In genomic region chrX:52907137-52907536, GRCh38 we compare ENCODE assay signal across 20 cellular contexts. TPM values are rescaled to one million over a fixed set of nuclear protein-coding genes. Genes with fewer than 3 reads are reported as not detected.
"Had no signal": no experiment of that assay in that cellular context is flagged by ENCODE, and none has a peak within 500 bp of the region (broad histone marks: within the 10 kb centered on the region; RNA-seq: fewer than 3 reads in every experiment).

No MANE protein-coding gene starts in this region.

RNA-seq across cellular contexts. Expression of gene XAGE3, which starts 39.3 kb away (rescaled TPM):
- total RNA-seq: activated naive CD4-positive, alpha-beta T cell treated with anti-CD3 and anti-CD28 coated beads for 36 hours; activated naive CD4-positive, alpha-beta T cell treated with anti-CD3 and anti-CD28 coated beads, Interleukin-2, amount 50 U/mL, for 72 hours; activated naive CD8-positive, alpha-beta T cell treated with anti-CD3 and anti-CD28 coated beads for 36 hours; activated naive CD8-positive, alpha-beta T cell treated with anti-CD3 and anti-CD28 coated beads, Interleukin-2, amount 10 ng/mL, durations not matched to agents 7 days and 5 days; activated T-cell treated with anti-CD3 and anti-CD28 coated beads, Interleukin-2, amount 50 U/mL, for 4 hours; activated T-cell treated with anti-CD3 and anti-CD28 coated beads, Interleukin-2, amount 50 U/mL, for 72 hours; activated T-helper 1 cell treated with anti-CD3 and anti-CD28 coated beads, Interleukin-12 subunit alpha, Interleukin-12 subunit beta, Interleukin-2, Interleukin-4 antibody, amounts not matched to agents 30 ng/mL and 10 ng/mL and 1 ng/mL, durations not matched to agents 14 hours and 24 hours and 36 hours; activated T-helper 17 cell treated with anti-CD3 and anti-CD28 coated beads, Interleukin-2, amount 50 U/mL, for 72 hours; activated T-helper 2 cell treated with anti-CD3 and anti-CD28 coated beads, Interferon-gamma antibody, Interleukin-2, Interleukin-4, amounts not matched to agents 10 μg/mL and 5 μg/mL and 100 μg/mL, durations not matched to agents 14 hours and 24 hours and 36 hours; adrenal gland; aorta; ascending aorta; astrocyte; body of pancreas; breast epithelium; bronchial epithelial cell; cardiac muscle cell; cardiac septum; cerebellum; chondrocyte had no signal
